18 cellular contexts compared by ENCODE assay signal in the genomic region with DNA sequence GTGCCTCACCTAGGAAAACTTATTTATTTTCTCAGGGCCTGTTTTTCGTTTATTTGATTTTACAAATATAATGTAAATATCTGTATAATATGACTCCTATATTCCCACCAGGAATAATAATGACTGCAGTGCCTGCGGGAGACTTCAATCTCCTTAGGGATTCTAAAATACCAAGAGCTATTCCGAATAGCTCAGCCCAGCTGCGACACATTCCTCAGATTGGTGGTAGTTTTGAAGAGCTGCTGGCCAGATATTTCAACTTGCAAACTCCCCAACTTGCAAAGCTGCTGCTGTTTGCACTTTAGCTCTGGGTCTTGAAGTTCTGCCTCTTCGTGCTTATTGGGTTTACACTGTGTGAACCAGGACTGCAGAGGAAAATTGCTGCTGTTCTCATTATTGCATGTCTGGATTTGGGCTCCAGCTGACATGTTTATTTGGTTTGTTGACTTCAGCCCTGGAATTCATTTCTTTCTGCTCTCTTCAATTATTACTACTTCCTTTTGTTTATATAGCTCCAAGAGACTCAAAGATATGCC.
"Had no signal": no experiment of that assay in that cellular context is flagged by ENCODE, and none has a peak within 500 bp of the region (broad histone marks: within the 10 kb centered on the region; RNA-seq: fewer than 3 reads in every experiment).

No MANE protein-coding gene starts in this region.

- DNase-seq: activated CD4-positive, alpha-beta memory T cell treated with anti-CD3 and anti-CD28 coated beads for 36 hours; activated CD4-positive, CD25-positive, alpha-beta regulatory T cell treated with anti-CD3 and anti-CD28 coated beads, Interleukin-2, amount 50 U/mL, for 72 hours; activated effector memory CD4-positive, alpha-beta T cell treated with anti-CD3 and anti-CD28 coated beads, Interleukin-2, amount 50 U/mL, for 16 hours; activated T-cell treated with anti-CD3 and anti-CD28 coated beads, Interleukin-2, amount 50 U/mL, for 4 hours; aorta; colonic mucosa; effector CD4-positive, alpha-beta T cell; foreskin melanocyte; heart left ventricle; mucosa of descending colon; SJCRH30; SW 1271 had no signal

- H3K27ac ChIP-seq: colonic mucosa, heart left ventricle, right atrium auricular region, SJCRH30 had no signal

- H3K4me3 Mint-ChIP-seq: activated CD4-positive, alpha-beta memory T cell treated with anti-CD3 and anti-CD28 coated beads for 36 hours; activated naive CD8-positive, alpha-beta T cell; activated T-cell treated with anti-CD3 and anti-CD28 coated beads, Interleukin-2, amount 50 U/mL, for 4 hours; stimulated activated memory B cell treated with anti-CD40 and anti-IgM and Interleukin-4, amounts not matched to agents 10 μg/mL and 1 μg/mL and 100 μg/mL, for 72 hours; T-helper 2 cell treated with Interferon-gamma antibody and Interleukin-4, amounts not matched to agents 5 μg/mL and 100 μg/mL, for 36 hours; type B pancreatic cell had no signal

- H3K4me1 Mint-ChIP-seq: stimulated activated memory B cell treated with anti-CD40 and anti-IgM and Interleukin-4, amounts not matched to agents 10 μg/mL and 1 μg/mL and 100 μg/mL, for 72 hours had no signal

- H3K4me3 ChIP-seq: colonic mucosa, heart left ventricle, lung, mucosa of descending colon, right atrium auricular region, SJCRH30 had no signal

- H3K36me3 ChIP-seq: colonic mucosa, heart left ventricle, right atrium auricular region, SJCRH30 had no signal

- H3K27me3 Mint-ChIP-seq: activated CD4-positive, alpha-beta memory T cell treated with anti-CD3 and anti-CD28 coated beads for 36 hours; activated naive CD8-positive, alpha-beta T cell; stimulated activated memory B cell treated with anti-CD40 and anti-IgM and Interleukin-4, amounts not matched to agents 10 μg/mL and 1 μg/mL and 100 μg/mL, for 72 hours; type B pancreatic cell had no signal

- H3K36me3 Mint-ChIP-seq: activated CD4-positive, alpha-beta memory T cell treated with anti-CD3 and anti-CD28 coated beads for 36 hours; activated naive CD8-positive, alpha-beta T cell; stimulated activated memory B cell treated with anti-CD40 and anti-IgM and Interleukin-4, amounts not matched to agents 10 μg/mL and 1 μg/mL and 100 μg/mL, for 72 hours; type B pancreatic cell had no signal

- ATAC-seq: activated T-cell treated with anti-CD3 and anti-CD28 coated beads, Interleukin-2, amount 50 U/mL, for 4 hours; heart left ventricle; mucosa of descending colon; stimulated activated memory B cell treated with anti-CD40 and anti-IgM and Interleukin-4, amounts not matched to agents 10 μg/mL and 1 μg/mL and 100 μg/mL, for 72 hours had no signal

- H3K27ac Mint-ChIP-seq: activated CD4-positive, alpha-beta memory T cell treated with anti-CD3 and anti-CD28 coated beads for 36 hours; activated naive CD8-positive, alpha-beta T cell; stimulated activated memory B cell treated with anti-CD40 and anti-IgM and Interleukin-4, amounts not matched to agents 10 μg/mL and 1 μg/mL and 100 μg/mL, for 72 hours; T-helper 2 cell treated with Interferon-gamma antibody and Interleukin-4, amounts not matched to agents 5 μg/mL and 100 μg/mL, for 36 hours; type B pancreatic cell had no signal

- H3K4me1 ChIP-seq: colonic mucosa, right atrium auricular region, SJCRH30 had no signal

- H3K9me3 Mint-ChIP-seq: activated T-cell treated with anti-CD3 and anti-CD28 coated beads, Interleukin-2, amount 50 U/mL, for 4 hours; T-helper 2 cell treated with Interferon-gamma antibody and Interleukin-4, amounts not matched to agents 5 μg/mL and 100 μg/mL, for 36 hours had no signal

- H3K9me3 ChIP-seq: colonic mucosa, heart left ventricle, mucosa of descending colon, right atrium auricular region, SJCRH30 had no signal

- H3K27me3 ChIP-seq: colonic mucosa, heart left ventricle, right atrium auricular region, SJCRH30 had no signal
